ENCODE assay signal across 18 cellular contexts in genomic region chr18:79874553-79875530, GRCh38.
"Had no signal": no experiment of that assay in that cellular context is flagged by ENCODE, and none has a peak within 500 bp of the region (broad histone marks: within the 10 kb centered on the region; RNA-seq: fewer than 3 reads in every experiment).

No MANE protein-coding gene starts in this region.

- H3K4me1 Mint-ChIP-seq: activated CD4-positive, alpha-beta T cell treated with anti-CD3 and anti-CD28 coated beads for 36 hours; activated naive CD4-positive, alpha-beta T cell treated with anti-CD3 and anti-CD28 coated beads, Interleukin-2, amount 50 U/mL, for 24 hours; T-cell had no signal

- H3K4me3 Mint-ChIP-seq: activated CD4-positive, alpha-beta T cell treated with anti-CD3 and anti-CD28 coated beads for 36 hours; activated naive CD4-positive, alpha-beta T cell treated with anti-CD3 and anti-CD28 coated beads, Interleukin-2, amount 50 U/mL, for 24 hours; brain; effector memory CD8-positive, alpha-beta T cell; T-cell had no signal

- ATAC-seq: activated CD4-positive, alpha-beta T cell treated with anti-CD3 and anti-CD28 coated beads for 36 hours; effector memory CD8-positive, alpha-beta T cell; SK-N-SH treated with all-trans-retinoic acid at 6 μM for 48 hours; stimulated activated naive CD8-positive, alpha-beta T cell treated with anti-CD3 and anti-CD28 coated beads, Interleukin-15, Interleukin-2, amounts not matched to agents 100 U/mL and 50 U/mL, for 24 hours; T-cell had no signal

- H3K36me3 Mint-ChIP-seq: activated naive CD4-positive, alpha-beta T cell treated with anti-CD3 and anti-CD28 coated beads, Interleukin-2, amount 50 U/mL, for 24 hours; brain; T-cell had no signal

- H3K9me3 Mint-ChIP-seq: activated naive CD4-positive, alpha-beta T cell treated with anti-CD3 and anti-CD28 coated beads, Interleukin-2, amount 50 U/mL, for 24 hours; effector memory CD8-positive, alpha-beta T cell; T-cell had no signal

- DNase-seq: activated CD4-positive, alpha-beta T cell treated with anti-CD3 and anti-CD28 coated beads, Interleukin-2, amount 50 U/mL, for 4 hours; activated gamma-delta T cell treated with Interleukin-2 at 50 U/mL for 16 hours; caudate nucleus; effector memory CD8-positive, alpha-beta T cell; gastrocnemius medialis; mammary epithelial cell; midbrain; occipital lobe; stimulated activated CD4-positive, alpha-beta T cell treated with anti-CD3 and anti-CD28 coated beads, Interleukin-12 subunit alpha, Interleukin-12 subunit beta, amount 100 ng/mL, for 4 hours; stimulated activated CD4-positive, alpha-beta T cell treated with anti-CD3 and anti-CD28 coated beads, Interleukin-4, amount 100 ng/mL, for 4 hours; stimulated activated naive CD8-positive, alpha-beta T cell treated with anti-CD3 and anti-CD28 coated beads, Interleukin-15, Interleukin-2, amounts not matched to agents 100 U/mL and 50 U/mL, for 24 hours; tibial artery had no signal

- H3K9me3 ChIP-seq: gastrocnemius medialis, prostate gland, tibial artery had no signal

- H3K27ac ChIP-seq: gastrocnemius medialis, prostate gland, tibial artery had no signal

- H3K4me1 ChIP-seq: prostate gland had no signal

- H3K4me3 ChIP-seq: gastrocnemius medialis, prostate gland, tibial artery had no signal

- H3K36me3 ChIP-seq: gastrocnemius medialis, prostate gland, tibial artery had no signal

- H3K27ac Mint-ChIP-seq: activated CD4-positive, alpha-beta T cell treated with anti-CD3 and anti-CD28 coated beads for 36 hours; activated naive CD4-positive, alpha-beta T cell treated with anti-CD3 and anti-CD28 coated beads, Interleukin-2, amount 50 U/mL, for 24 hours; effector memory CD8-positive, alpha-beta T cell; T-cell had no signal

- H3K27me3 Mint-ChIP-seq: activated CD4-positive, alpha-beta T cell treated with anti-CD3 and anti-CD28 coated beads for 36 hours; brain; effector memory CD8-positive, alpha-beta T cell had no signal
